In the genomic region with DNA sequence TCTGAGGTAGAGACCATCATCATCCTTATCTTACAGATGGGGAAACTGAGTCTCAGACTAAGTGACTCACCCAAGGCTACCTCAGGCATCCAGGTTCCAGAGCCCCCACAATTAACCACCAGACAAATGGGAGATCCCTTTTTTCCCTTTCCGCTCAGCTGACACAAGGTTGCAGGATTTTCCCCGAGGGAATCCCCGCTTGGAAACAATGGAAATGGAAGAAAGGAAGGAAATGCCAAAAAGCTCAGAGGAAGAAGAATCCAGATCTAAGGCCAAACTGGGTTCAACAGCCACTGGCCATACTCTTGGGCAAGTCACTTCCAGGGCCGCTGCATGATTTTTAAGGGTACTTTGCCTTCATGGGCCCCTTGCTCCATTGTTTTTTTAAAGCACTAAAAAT, we compare ENCODE assay signal across 17 cellular contexts. TPM values are rescaled to one million over a fixed set of nuclear protein-coding genes. Genes with fewer than 3 reads are reported as not detected.
DNase-seq lines count a peak whose midpoint lies in the region; ATAC-seq and TF ChIP-seq lines count a peak whose summit lies in the region.
"Had no signal": no experiment of that assay in that cellular context is flagged by ENCODE, and none has a peak within 500 bp of the region (broad histone marks: within the 10 kb centered on the region; RNA-seq: fewer than 3 reads in every experiment).

No MANE protein-coding gene starts in this region.

- peaks cover 7% of the 10 kb centered on the region for H3K9me3 Mint-ChIP-seq in activated B cell treated with CpG ODN at 0.5 μM for 24 hours
- H3K9me3 Mint-ChIP-seq in type B pancreatic cell = peaks cover 10% of the 10 kb centered on the region

- POLR2A ChIA-PET in activated B cell treated with CpG ODN at 0.5 μM for 24 hours (lab: Charles Lee) = no interaction called here

- peaks cover 0 to 19% of the 10 kb centered on the region in 2 donors for H3K4me1 ChIP-seq in right atrium auricular region

- H3K4me1 Mint-ChIP-seq in activated B cell treated with CpG ODN at 0.5 μM for 24 hours (peaks cover 13% of the 10 kb centered on the region), type B pancreatic cell (ENCODE audit: unreplicated experiment) (peaks cover 8% of the 10 kb centered on the region)

- TF ChIP-seq CTCF in right atrium auricular region (IDR thresholded peaks at IDR 0.05) (no peak), activated B cell treated with CpG ODN at 0.5 μM for 24 hours (IDR thresholded peaks at IDR 0.05) (no peak), type B pancreatic cell (conservative IDR thresholded peaks at IDR 0.05) (no peak)

- no peak overlapping the region for H3K4me3 ChIP-seq in right atrium auricular region

- intact Hi-C loops in Right ventricle myocardium inferior (cut with DNase I) (loop anchor here (5.0 kb wide), 1 partner anchor 76 kb away; a partner anchor contains a TSS), activated B cell treated with CpG ODN at 0.5 μM for 24 hours (cut with micrococcal nuclease) (no loop called here)

- CTCF ChIA-PET in activated B cell treated with CpG ODN at 0.5 μM for 24 hours (lab: Charles Lee) = no interaction called here

- H3K9me3 ChIP-seq in right atrium auricular region = no peaks in the 10 kb centered on the region
- H3K9me3 ChIP-seq: thoracic aorta had no signal

- H3K27me3 Mint-ChIP-seq in activated B cell treated with CpG ODN at 0.5 μM for 24 hours (no peaks in the 10 kb centered on the region), type B pancreatic cell (no peaks in the 10 kb centered on the region)

- H3K36me3 ChIP-seq in right atrium auricular region = peaks cover 4% of the 10 kb centered on the region

- H3K4me3 Mint-ChIP-seq in activated B cell treated with CpG ODN at 0.5 μM for 24 hours (peak overlapping the region; percentile 96), type B pancreatic cell (peak overlapping the region; percentile 94)

- no peaks in the 10 kb centered on the region for H3K27me3 ChIP-seq in right atrium auricular region

- ATAC-seq in Right ventricle myocardium inferior (no peak), activated B cell treated with CpG ODN at 0.5 μM for 24 hours (ENCODE audit: low read depth) (no peak), HG03565 (IDR thresholded peaks at IDR 0.05; ENCODE audit: unreplicated experiment) (no peak), HG03139 (IDR thresholded peaks at IDR 0.05; ENCODE audit: unreplicated experiment) (no peak), HG02642 (IDR thresholded peaks at IDR 0.05; ENCODE audit: poor library complexity, unreplicated experiment) (no peak)

- DNase-seq in right atrium auricular region (ENCODE audit: low spot score) (no peak), Right ventricle myocardium inferior (ENCODE audit: missing footprints) (no peak), activated B cell treated with CpG ODN at 0.5 μM for 24 hours (no peak), lung microvascular endothelial cell (ENCODE audit: low read depth in 2 of 2) (peak; percentile 53 to 72), type B pancreatic cell (ENCODE audit: extremely low spot score, unreplicated experiment) (no peak)
- DNase-seq: activated CD4-positive, alpha-beta T cell treated with anti-CD3 and anti-CD28 coated beads, Interleukin-2, amount 50 U/mL, for 1 hour; amygdala; HCEC 1CT; SIG-M5; stimulated activated CD4-positive, alpha-beta T cell treated with anti-CD3 and anti-CD28 coated beads, Interleukin-4, amount 100 ng/mL, for 4 hours; T-helper 9 cell had no signal

- H3K27ac ChIP-seq in right atrium auricular region = peak overlapping the region; percentile 5 to 7
- H3K27ac ChIP-seq: thoracic aorta had no signal

- peaks cover 30% of the 10 kb centered on the region for H3K36me3 Mint-ChIP-seq in activated B cell treated with CpG ODN at 0.5 μM for 24 hours (ENCODE audit: low read depth)
- H3K36me3 Mint-ChIP-seq in type B pancreatic cell = peaks cover 43% of the 10 kb centered on the region

- H3K27ac Mint-ChIP-seq in activated B cell treated with CpG ODN at 0.5 μM for 24 hours = no peak overlapping the region
- H3K27ac Mint-ChIP-seq in type B pancreatic cell = no peak overlapping the region

RNA-seq across cellular contexts. Expression of a gene that starts 1.6 kb away (rescaled TPM):
- total RNA-seq in right atrium auricular region (1 to 10 TPM; 6.9 to 9.8 TPM), Right ventricle myocardium inferior (6.4 TPM), activated B cell treated with CpG ODN at 0.5 μM for 24 hours (6.3 and 6.7 TPM in 2 replicates), lung microvascular endothelial cell (9.2 and 10.1 TPM in 2 replicates), type B pancreatic cell (ENCODE audit: low replicate concordance) (10.4 and 15.8 TPM in 2 replicates)

RNA-seq across cellular contexts. Expression of a gene that starts 29.4 kb away (rescaled TPM):
- total RNA-seq in right atrium auricular region (1 to 10 TPM; 1.9 to 2.5 TPM), Right ventricle myocardium inferior (2.9 TPM), activated B cell treated with CpG ODN at 0.5 μM for 24 hours (5.9 and 6.4 TPM in 2 replicates), lung microvascular endothelial cell (3.1 and 4.2 TPM in 2 replicates), type B pancreatic cell (ENCODE audit: low replicate concordance) (5.1 and 6.5 TPM in 2 replicates)

RNA-seq across cellular contexts. Expression of a gene that starts 46.3 kb away (rescaled TPM):
- not detected for total RNA-seq in right atrium auricular region
- not detected for total RNA-seq in Right ventricle myocardium inferior
- not detected in 2 replicates for total RNA-seq in activated B cell treated with CpG ODN at 0.5 μM for 24 hours
- total RNA-seq in lung microvascular endothelial cell = 0.20 and 0.22 TPM in 2 replicates
- 0.43 and 1.1 TPM in 2 replicates for total RNA-seq in type B pancreatic cell (ENCODE audit: low replicate concordance)
- total RNA-seq: epithelial cell of proximal tubule, osteoblast had no signal

RNA-seq across cellular contexts. Expression of a gene that starts 57.9 kb away (rescaled TPM):
- total RNA-seq in right atrium auricular region (1 to 10 TPM; 4.0 to 4.6 TPM), Right ventricle myocardium inferior (5.5 TPM), activated B cell treated with CpG ODN at 0.5 μM for 24 hours (6.2 and 6.5 TPM in 2 replicates), lung microvascular endothelial cell (4.1 and 5.8 TPM in 2 replicates), type B pancreatic cell (ENCODE audit: low replicate concordance) (6.2 and 7.2 TPM in 2 replicates)

Comparison
In these comparisons a context has a peak if more than half of its experiments do, and no peak if none do; other contexts are left out.
1. DNase-seq: peak in lung microvascular endothelial cell (2 of 2); none in right atrium auricular region (single experiment), Right ventricle myocardium inferior (single experiment), activated B cell treated with CpG ODN at 0.5 μM for 24 hours (single experiment) and type B pancreatic cell (single experiment).